ENCODE assay signal across 8 cellular contexts in the genomic region with DNA sequence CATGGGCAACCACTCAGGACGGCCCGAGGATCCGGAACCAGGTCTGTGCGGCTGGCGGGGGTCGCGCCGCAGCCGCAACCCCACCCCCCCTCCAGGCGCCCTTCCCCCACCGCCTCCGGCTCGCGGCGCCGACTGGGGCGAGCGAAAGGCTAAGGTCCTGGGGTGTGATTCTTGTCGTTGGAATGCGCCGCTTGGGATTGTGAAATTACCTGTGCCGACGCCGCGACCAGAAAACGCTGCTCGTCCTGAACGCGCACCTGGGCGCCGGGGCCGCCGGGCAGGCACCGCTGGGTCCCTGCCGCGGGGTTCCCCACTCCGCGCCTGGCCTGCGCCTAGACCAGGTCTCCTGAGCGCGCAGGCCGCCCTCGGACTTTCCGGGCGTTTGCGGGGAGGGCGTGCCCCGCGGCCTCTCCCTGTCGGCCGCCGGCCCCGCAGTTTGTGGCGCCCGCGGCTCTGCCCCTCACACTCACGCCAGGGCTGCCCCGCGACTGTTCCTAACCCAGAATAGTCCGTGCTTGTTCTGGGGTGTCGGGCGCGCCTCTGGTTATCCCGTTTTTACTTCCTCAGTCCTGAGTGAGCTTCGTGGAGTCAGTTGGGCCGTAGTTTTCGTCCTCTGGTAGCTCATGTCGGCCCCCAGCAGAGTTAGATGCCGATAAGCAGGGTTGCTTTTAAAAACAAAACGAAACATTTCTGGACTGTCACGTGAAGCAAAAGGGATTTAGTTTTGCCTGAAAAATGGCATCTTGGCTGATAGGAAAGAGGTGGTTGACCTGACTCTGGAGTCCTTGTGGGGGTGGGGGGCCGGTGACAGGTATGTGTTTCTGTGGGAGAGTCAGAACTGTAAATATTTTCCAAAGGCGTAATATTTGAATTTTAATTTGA.
DNase-seq lines count a peak whose midpoint lies in the region; ATAC-seq and TF ChIP-seq lines count a peak whose summit lies in the region.

No MANE protein-coding gene starts in this region.

- H3K27ac ChIP-seq in liver (ENCODE audit: low read depth in 1 of 2, low read length in 2 of 2) = peak overlapping the region in 1 of 2 donors; percentile 17

- no peaks in the 10 kb centered on the region for H3K36me3 ChIP-seq in liver (ENCODE audit: control insufficient read depth in 4 of 4, insufficient read depth in 3 of 4, low read depth in 1 of 4, low read length in 3 of 4)

- TF ChIP-seq RAD21 in liver (IDR thresholded peaks at IDR 0.05) = no peak

- 2% methylated on average over 73 of the region's 73 CpGs for whole genome bisulfite sequencing in liver

- DNase-seq in AG20443 (ENCODE audit: low spot score) (peak; percentile 56), SHP77 (lab: John Stamatoyannopoulos, UW) (peak; percentile 32 to 43), choroid plexus epithelial cell (ENCODE audit: low read depth) (peak; percentile 50), ecto neural progenitor cell (ENCODE audit: low spot score) (no peak)
- DNase-seq in stimulated activated CD8-positive, alpha-beta memory T cell treated with anti-CD3 and anti-CD28 coated beads, Interleukin-4, amount 100 ng/mL, for 48 hours = peak; percentile 38

- peaks cover 8 to 19% (median 11%) of the 10 kb centered on the region in 4 donors for H3K4me1 ChIP-seq in liver (ENCODE audit: control insufficient read depth in 4 of 4, insufficient read depth in 4 of 4, low read length in 3 of 4)

- peaks cover 0 to 4% (median 0%) of the 10 kb centered on the region in 4 donors for H3K9me3 ChIP-seq in liver (ENCODE audit: control insufficient read depth in 4 of 4, low read length in 3 of 4)

- no peak overlapping the region for H3K9ac ChIP-seq in liver (ENCODE audit: low read depth in 1 of 2, low read length in 2 of 2)

- peaks cover 0 to 8% (median 2%) of the 10 kb centered on the region in 4 donors for H3K27me3 ChIP-seq in liver (ENCODE audit: control insufficient read depth in 4 of 4, insufficient read depth in 4 of 4, low read length in 3 of 4)

- peak overlapping the region; percentile 77 for H3K4me3 ChIP-seq in choroid plexus epithelial cell (ENCODE audit: low read depth, low read length)
- H3K4me3 ChIP-seq in liver (ENCODE audit: low read depth in 1 of 3, low read length in 3 of 3) = peak overlapping the region in 2 of 3 donors; percentile 48 to 61

- TF ChIP-seq CTCF in choroid plexus epithelial cell (conservative IDR thresholded peaks at IDR 0.05; ENCODE audit: low read depth, low read length) = no peak
- no peak for TF ChIP-seq CTCF in liver (IDR thresholded peaks at IDR 0.05; ENCODE audit: low read depth, low read length, missing input control)

- ATAC-seq in GM18907 (IDR thresholded peaks at IDR 0.05; ENCODE audit: unreplicated experiment) (peak; percentile 35), HG03103 (IDR thresholded peaks at IDR 0.05; ENCODE audit: low read depth, unreplicated experiment) (peak; percentile 10)

TF ChIP-seq in liver, 16 proteins besides CTCF, POLR2A, EP300 and RAD21:
- TF ChIP-seq, protein P1, sequence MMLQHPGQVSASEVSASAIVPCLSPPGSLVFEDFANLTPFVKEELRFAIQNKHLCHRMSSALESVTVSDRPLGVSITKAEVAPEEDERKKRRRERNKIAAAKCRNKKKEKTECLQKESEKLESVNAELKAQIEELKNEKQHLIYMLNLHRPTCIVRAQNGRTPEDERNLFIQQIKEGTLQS (IDR thresholded peaks at IDR 0.05) = no peak
- TF ChIP-seq EGR1 (IDR thresholded peaks at IDR 0.05; ENCODE audit: low read depth in 2 of 2) (no peak), SP1 (IDR thresholded peaks at IDR 0.05) (no peak), YY1 (IDR thresholded peaks at IDR 0.05) (no peak), FOXA2 (IDR thresholded peaks at IDR 0.05) (no peak), HNF4A (conservative IDR thresholded peaks at IDR 0.05) (no peak), JUND (IDR thresholded peaks at IDR 0.05) (no peak), GABPA (IDR thresholded peaks at IDR 0.05 in 1 of 2, conservative IDR thresholded peaks at IDR 0.05 in 1 of 2) (no peak), FOXA1 (IDR thresholded peaks at IDR 0.05) (no peak)
- TF ChIP-seq, protein P2, sequence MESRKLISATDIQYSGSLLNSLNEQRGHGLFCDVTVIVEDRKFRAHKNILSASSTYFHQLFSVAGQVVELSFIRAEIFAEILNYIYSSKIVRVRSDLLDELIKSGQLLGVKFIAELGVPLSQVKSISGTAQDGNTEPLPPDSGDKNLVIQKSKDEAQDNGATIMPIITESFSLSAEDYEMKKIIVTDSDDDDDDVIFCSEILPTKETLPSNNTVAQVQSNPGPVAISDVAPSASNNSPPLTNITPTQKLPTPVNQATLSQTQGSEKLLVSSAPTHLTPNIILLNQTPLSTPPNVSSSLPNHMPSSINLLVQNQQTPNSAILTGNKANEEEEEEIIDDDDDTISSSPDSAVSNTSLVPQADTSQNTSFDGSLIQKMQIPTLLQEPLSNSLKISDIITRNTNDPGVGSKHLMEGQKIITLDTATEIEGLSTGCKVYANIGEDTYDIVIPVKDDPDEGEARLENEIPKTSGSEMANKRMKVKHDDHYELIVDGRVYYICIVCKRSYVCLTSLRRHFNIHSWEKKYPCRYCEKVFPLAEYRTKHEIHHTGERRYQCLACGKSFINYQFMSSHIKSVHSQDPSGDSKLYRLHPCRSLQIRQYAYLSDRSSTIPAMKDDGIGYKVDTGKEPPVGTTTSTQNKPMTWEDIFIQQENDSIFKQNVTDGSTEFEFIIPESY (IDR thresholded peaks at IDR 0.05) = no peak
